21 cellular contexts compared by ENCODE assay signal in genomic region chr3:196237203-196237602, GRCh38. TPM values are rescaled to one million over a fixed set of nuclear protein-coding genes. Genes with fewer than 3 reads are reported as not detected.
A peak's percentile ranks its signal among the peaks of the same experiment; 100 is the strongest.
DNase-seq lines count a peak whose midpoint lies in the region; ATAC-seq and TF ChIP-seq lines count a peak whose summit lies in the region.
"Had no signal": no experiment of that assay in that cellular context is flagged by ENCODE, and none has a peak within 500 bp of the region (broad histone marks: within the 10 kb centered on the region; RNA-seq: fewer than 3 reads in every experiment).

No MANE protein-coding gene starts in this region.

- DNase-seq in cardiac muscle cell (ENCODE audit: low read depth in 1 of 2, low spot score in 1 of 2) (no peak), right cardiac atrium (no peak), SK-N-MC (ENCODE audit: low read depth, low spot score) (peak; percentile 84), foreskin melanocyte (peak; percentile 83), activated gamma-delta T cell (lab: John Stamatoyannopoulos, UW) (no peak), AG08396 (ENCODE audit: low spot score) (no peak), DMS153 treated with DMSO at 0.1 percent for 48 hours (lab: John Stamatoyannopoulos, UW; ENCODE audit: unreplicated experiment) (no peak)
- DNase-seq in stimulated activated CD4-positive, alpha-beta T cell treated with anti-CD3 and anti-CD28 coated beads, Interleukin-4, amount 100 ng/mL, for 1 hour: no peak
- DNase-seq: activated CD8-positive, alpha-beta memory T cell treated with anti-CD3 and anti-CD28 coated beads for 24 hours; C1 segment of cervical spinal cord; DMS153; H9; head of caudate nucleus; left ventricle myocardium superior; mucosa of descending colon; NCI-H2107; NCI-H510A treated with DMSO at 0.1 percent for 48 hours; stimulated activated CD4-positive, alpha-beta T cell treated with anti-CD3 and anti-CD28 coated beads, Interleukin-4, amount 100 ng/mL, for 24 hours; T1000 had no signal

- H3K27ac ChIP-seq in cardiac muscle cell (peak overlapping the region; percentile 10), right cardiac atrium (ENCODE audit: low read length) (no peak overlapping the region), SK-N-MC (peak overlapping the region; percentile 52)
- H3K27ac ChIP-seq: prostate gland had no signal

- ATAC-seq in right cardiac atrium: no peak
- ATAC-seq: left ventricle myocardium superior, mucosa of descending colon had no signal

- H3K4me1 ChIP-seq in cardiac muscle cell (ENCODE audit: low read depth) (peaks cover 15% of the 10 kb centered on the region), right cardiac atrium (ENCODE audit: control insufficient read depth, insufficient read depth, low read length) (no peaks in the 10 kb centered on the region)
- H3K4me1 ChIP-seq: prostate gland had no signal

- no peaks in the 10 kb centered on the region for H3K27me3 ChIP-seq in cardiac muscle cell
- no peaks in the 10 kb centered on the region for H3K27me3 ChIP-seq in right cardiac atrium (ENCODE audit: control insufficient read depth, insufficient read depth)

- WGBS in right cardiac atrium: 86% methylated on average over 5 of the region's 5 CpGs

- H3K36me3 ChIP-seq in cardiac muscle cell (peaks cover 27% of the 10 kb centered on the region), SK-N-MC (ENCODE audit: insufficient read depth, low read length) (peaks cover 11% of the 10 kb centered on the region)
- H3K36me3 ChIP-seq: prostate gland had no signal

- H3K9me3 ChIP-seq in cardiac muscle cell (ENCODE audit: low read depth) (no peaks in the 10 kb centered on the region), right cardiac atrium (ENCODE audit: control insufficient read depth, low read length) (no peaks in the 10 kb centered on the region), SK-N-MC (ENCODE audit: low read depth, low read length) (no peaks in the 10 kb centered on the region)
- H3K9me3 ChIP-seq: mucosa of descending colon, prostate gland had no signal

- no peak overlapping the region for H3K9ac ChIP-seq in SK-N-MC (ENCODE audit: insufficient read length)

- H3K4me3 ChIP-seq in cardiac muscle cell: no peak overlapping the region
- no peak overlapping the region for H3K4me3 ChIP-seq in right cardiac atrium (ENCODE audit: low read length)
- 0 out of 2 replicates have a peak overlapping the region, but pooled peaks have one; percentile 2 for H3K4me3 ChIP-seq in SK-N-MC
- H3K4me3 ChIP-seq: mucosa of descending colon, prostate gland, smooth muscle cell had no signal

- TF ChIP-seq CTCF in cardiac muscle cell (IDR thresholded peaks at IDR 0.05; ENCODE audit: low read depth, low read length): no peak

- intact Hi-C loops in right cardiac atrium (cut with DNase I): no loop called here

RNA-seq across cellular contexts. Expression of gene SLC51A, which starts 20.9 kb away (rescaled TPM):
- total RNA-seq in cardiac muscle cell: not detected in 2 replicates
- 3.9 and 5.1 TPM in 2 replicates for polyA plus RNA-seq in cardiac muscle cell
- total RNA-seq in right cardiac atrium: under 1 TPM in 2 of 4 donors, not detected in 2; 0.23 to 0.68 TPM
- polyA plus RNA-seq in right cardiac atrium: 0.81 TPM
- total RNA-seq: left ventricle myocardium superior, smooth muscle cell had no signal

RNA-seq across cellular contexts. Expression of gene ZDHHC19, which starts 26.0 kb away (rescaled TPM):
- total RNA-seq in cardiac muscle cell (1.4 TPM in 1 of 2 replicates, not detected in the other), right cardiac atrium (not detected)
- polyA plus RNA-seq in cardiac muscle cell (0.26 and 1.1 TPM in 2 replicates), right cardiac atrium (1.9 TPM)
- total RNA-seq: left ventricle myocardium superior, mucosa of descending colon, smooth muscle cell had no signal
- polyA plus RNA-seq: smooth muscle cell had no signal

RNA-seq across cellular contexts. Expression of gene PCYT1A, which starts 50.3 kb away (rescaled TPM):
- total RNA-seq in cardiac muscle cell: 55.2 and 66.5 TPM in 2 replicates
- polyA plus RNA-seq in cardiac muscle cell: 23.6 and 30.6 TPM in 2 replicates
- 10 to 100 TPM; 79.7 to 87.7 (median 85.7) TPM for total RNA-seq in right cardiac atrium
- polyA plus RNA-seq in right cardiac atrium: 34.8 TPM

Comparison
In these comparisons a context has a peak if more than half of its experiments do, and no peak if none do; other contexts are left out.
1. DNase-seq: peak in SK-N-MC (single experiment) and foreskin melanocyte (single experiment); none in cardiac muscle cell (0 of 2), right cardiac atrium (0 of 3), activated gamma-delta T cell (single experiment), AG08396 (single experiment), DMS153 treated with DMSO at 0.1 percent for 48 hours (single experiment) and stimulated activated CD4-positive, alpha-beta T cell treated with anti-CD3 and anti-CD28 coated beads, Interleukin-4, amount 100 ng/mL, for 1 hour (single experiment).